In the genomic region with DNA sequence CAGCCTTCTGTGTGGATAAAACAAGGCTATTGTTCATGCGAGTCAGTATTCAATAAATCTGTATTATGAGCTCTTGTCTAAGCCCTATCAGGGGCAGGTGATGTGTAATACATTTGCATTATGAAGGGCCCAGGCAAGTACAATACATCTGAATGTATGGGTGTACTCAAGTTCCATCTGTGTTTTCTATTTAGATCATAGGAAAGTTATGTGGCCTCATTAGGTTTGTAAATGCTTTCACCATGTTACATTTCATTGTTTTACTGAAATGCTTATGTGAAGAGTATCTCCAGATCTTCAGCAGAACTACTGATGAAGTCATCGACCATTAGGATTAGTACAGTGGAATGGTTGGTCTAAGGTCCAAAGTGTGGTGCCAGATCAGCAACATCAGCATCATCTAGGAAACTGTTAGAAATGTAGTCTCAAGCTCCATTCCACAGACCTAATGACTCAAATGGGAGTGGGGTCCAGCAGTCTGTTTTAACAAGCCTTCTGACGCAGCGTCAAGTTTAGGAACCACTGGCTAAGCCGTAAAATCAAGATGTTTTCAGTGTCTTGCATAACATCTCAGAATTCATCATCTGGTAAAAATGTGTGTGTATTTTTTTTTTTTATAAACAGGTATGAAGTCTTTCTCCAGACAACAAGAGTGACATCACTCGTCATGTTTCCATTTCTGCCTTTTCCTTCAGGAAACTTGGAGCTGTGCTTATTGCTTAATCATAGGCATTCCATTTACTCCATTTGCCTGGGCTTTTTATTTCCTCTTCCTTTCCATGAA, we compare ENCODE assay signal across 1 cellular context.
TF ChIP-seq lines count a peak whose summit lies in the region.

No MANE protein-coding gene starts in this region.

TF ChIP-seq in WTC11, 78 proteins besides CTCF, POLR2A, EP300 and RAD21 (continued from another document):
- TF ChIP-seq, protein P1, sequence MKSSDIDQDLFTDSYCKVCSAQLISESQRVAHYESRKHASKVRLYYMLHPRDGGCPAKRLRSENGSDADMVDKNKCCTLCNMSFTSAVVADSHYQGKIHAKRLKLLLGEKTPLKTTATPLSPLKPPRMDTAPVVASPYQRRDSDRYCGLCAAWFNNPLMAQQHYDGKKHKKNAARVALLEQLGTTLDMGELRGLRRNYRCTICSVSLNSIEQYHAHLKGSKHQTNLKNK (CRISPR knock-in tag; IDR thresholded peaks at IDR 0.05) = no peak
- TF ChIP-seq, protein P2, sequence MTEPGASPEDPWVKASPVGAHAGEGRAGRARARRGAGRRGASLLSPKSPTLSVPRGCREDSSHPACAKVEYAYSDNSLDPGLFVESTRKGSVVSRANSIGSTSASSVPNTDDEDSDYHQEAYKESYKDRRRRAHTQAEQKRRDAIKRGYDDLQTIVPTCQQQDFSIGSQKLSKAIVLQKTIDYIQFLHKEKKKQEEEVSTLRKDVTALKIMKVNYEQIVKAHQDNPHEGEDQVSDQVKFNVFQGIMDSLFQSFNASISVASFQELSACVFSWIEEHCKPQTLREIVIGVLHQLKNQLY (CRISPR knock-in tag; IDR thresholded peaks at IDR 0.05) = no peak
- no peak for TF ChIP-seq KAT7 (CRISPR knock-in tag; IDR thresholded peaks at IDR 0.05; ENCODE audit: borderline replicate concordance)
- TF ChIP-seq, protein P3, sequence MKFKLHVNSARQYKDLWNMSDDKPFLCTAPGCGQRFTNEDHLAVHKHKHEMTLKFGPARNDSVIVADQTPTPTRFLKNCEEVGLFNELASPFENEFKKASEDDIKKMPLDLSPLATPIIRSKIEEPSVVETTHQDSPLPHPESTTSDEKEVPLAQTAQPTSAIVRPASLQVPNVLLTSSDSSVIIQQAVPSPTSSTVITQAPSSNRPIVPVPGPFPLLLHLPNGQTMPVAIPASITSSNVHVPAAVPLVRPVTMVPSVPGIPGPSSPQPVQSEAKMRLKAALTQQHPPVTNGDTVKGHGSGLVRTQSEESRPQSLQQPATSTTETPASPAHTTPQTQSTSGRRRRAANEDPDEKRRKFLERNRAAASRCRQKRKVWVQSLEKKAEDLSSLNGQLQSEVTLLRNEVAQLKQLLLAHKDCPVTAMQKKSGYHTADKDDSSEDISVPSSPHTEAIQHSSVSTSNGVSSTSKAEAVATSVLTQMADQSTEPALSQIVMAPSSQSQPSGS (CRISPR knock-in tag; IDR thresholded peaks at IDR 0.05; ENCODE audit: borderline replicate concordance, low read depth) = no peak
- TF ChIP-seq, protein P4, sequence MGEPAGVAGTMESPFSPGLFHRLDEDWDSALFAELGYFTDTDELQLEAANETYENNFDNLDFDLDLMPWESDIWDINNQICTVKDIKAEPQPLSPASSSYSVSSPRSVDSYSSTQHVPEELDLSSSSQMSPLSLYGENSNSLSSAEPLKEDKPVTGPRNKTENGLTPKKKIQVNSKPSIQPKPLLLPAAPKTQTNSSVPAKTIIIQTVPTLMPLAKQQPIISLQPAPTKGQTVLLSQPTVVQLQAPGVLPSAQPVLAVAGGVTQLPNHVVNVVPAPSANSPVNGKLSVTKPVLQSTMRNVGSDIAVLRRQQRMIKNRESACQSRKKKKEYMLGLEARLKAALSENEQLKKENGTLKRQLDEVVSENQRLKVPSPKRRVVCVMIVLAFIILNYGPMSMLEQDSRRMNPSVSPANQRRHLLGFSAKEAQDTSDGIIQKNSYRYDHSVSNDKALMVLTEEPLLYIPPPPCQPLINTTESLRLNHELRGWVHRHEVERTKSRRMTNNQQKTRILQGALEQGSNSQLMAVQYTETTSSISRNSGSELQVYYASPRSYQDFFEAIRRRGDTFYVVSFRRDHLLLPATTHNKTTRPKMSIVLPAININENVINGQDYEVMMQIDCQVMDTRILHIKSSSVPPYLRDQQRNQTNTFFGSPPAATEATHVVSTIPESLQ (CRISPR knock-in tag; IDR thresholded peaks at IDR 0.05) = no peak
- TF ChIP-seq, protein P5, sequence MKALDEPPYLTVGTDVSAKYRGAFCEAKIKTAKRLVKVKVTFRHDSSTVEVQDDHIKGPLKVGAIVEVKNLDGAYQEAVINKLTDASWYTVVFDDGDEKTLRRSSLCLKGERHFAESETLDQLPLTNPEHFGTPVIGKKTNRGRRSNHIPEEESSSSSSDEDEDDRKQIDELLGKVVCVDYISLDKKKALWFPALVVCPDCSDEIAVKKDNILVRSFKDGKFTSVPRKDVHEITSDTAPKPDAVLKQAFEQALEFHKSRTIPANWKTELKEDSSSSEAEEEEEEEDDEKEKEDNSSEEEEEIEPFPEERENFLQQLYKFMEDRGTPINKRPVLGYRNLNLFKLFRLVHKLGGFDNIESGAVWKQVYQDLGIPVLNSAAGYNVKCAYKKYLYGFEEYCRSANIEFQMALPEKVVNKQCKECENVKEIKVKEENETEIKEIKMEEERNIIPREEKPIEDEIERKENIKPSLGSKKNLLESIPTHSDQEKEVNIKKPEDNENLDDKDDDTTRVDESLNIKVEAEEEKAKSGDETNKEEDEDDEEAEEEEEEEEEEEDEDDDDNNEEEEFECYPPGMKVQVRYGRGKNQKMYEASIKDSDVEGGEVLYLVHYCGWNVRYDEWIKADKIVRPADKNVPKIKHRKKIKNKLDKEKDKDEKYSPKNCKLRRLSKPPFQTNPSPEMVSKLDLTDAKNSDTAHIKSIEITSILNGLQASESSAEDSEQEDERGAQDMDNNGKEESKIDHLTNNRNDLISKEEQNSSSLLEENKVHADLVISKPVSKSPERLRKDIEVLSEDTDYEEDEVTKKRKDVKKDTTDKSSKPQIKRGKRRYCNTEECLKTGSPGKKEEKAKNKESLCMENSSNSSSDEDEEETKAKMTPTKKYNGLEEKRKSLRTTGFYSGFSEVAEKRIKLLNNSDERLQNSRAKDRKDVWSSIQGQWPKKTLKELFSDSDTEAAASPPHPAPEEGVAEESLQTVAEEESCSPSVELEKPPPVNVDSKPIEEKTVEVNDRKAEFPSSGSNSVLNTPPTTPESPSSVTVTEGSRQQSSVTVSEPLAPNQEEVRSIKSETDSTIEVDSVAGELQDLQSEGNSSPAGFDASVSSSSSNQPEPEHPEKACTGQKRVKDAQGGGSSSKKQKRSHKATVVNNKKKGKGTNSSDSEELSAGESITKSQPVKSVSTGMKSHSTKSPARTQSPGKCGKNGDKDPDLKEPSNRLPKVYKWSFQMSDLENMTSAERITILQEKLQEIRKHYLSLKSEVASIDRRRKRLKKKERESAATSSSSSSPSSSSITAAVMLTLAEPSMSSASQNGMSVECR (CRISPR knock-in tag; IDR thresholded peaks at IDR 0.05; ENCODE audit: borderline replicate concordance) = no peak
- no peak for TF ChIP-seq MYBL2 (CRISPR knock-in tag; IDR thresholded peaks at IDR 0.05)
